8 cellular contexts compared by ENCODE assay signal in the genomic region with DNA sequence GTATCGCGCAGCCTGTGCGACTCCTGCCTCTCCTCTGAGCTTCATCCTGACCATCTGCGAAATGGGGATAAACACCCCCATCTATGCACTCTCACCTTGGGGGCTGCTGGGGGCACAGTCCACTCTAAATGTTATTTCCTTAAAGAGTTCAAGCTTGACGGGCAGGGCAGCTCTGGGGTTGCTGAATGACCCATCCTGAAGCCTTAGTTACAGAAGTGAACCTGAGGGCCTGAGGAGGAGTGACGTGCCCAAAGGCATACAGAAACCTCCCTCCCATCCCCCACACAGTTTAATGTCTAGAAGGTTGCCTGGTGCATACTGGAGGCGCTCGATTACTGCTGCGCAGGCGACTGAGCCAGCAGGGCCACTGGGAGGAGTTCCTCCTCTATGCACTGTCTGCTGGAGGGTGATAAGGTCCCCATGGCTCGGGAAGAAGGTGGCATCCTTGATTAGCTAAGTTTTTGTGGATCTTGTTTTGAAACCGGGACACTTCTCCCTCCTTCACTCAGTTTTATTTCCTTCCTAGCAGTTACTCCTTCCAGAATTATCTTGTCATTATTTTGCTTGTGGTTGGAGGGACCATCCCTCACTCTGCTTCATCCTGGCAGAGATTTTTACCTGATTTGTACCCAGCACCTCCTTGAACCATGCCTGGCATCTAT. TPM values are rescaled to one million over a fixed set of nuclear protein-coding genes. Genes with fewer than 3 reads are reported as not detected.
A peak's percentile ranks its signal among the peaks of the same experiment; 100 is the strongest.
DNase-seq lines count a peak whose midpoint lies in the region; ATAC-seq and TF ChIP-seq lines count a peak whose summit lies in the region.

No MANE protein-coding gene starts in this region.

- ATAC-seq in HG02970 (IDR thresholded peaks at IDR 0.05; ENCODE audit: low FRiP score, unreplicated experiment): peak; percentile 35

- H3K27ac Mint-ChIP-seq in mesothelial cell of epicardium: peak overlapping the region; percentile 71

- TF ChIP-seq CTCF in mesothelial cell of epicardium (IDR thresholded peaks at IDR 0.05; ENCODE audit: unreplicated experiment): no peak

- no peaks in the 10 kb centered on the region for H3K9me3 Mint-ChIP-seq in mesothelial cell of epicardium

- H3K27me3 Mint-ChIP-seq in mesothelial cell of epicardium (ENCODE audit: low read depth): no peaks in the 10 kb centered on the region

- H3K4me3 Mint-ChIP-seq in mesothelial cell of epicardium: peak overlapping the region; percentile 72

- no peaks in the 10 kb centered on the region for H3K36me3 Mint-ChIP-seq in mesothelial cell of epicardium

- peaks cover 10% of the 10 kb centered on the region for H3K4me1 Mint-ChIP-seq in mesothelial cell of epicardium

- peak; percentile 59 for DNase-seq in activated gamma-delta T cell treated with Interleukin-2 at 50 U/mL for 16 hours
- no peak for DNase-seq in activated gamma-delta T cell (lab: John Stamatoyannopoulos, UW)
- peak; percentile 76 for DNase-seq in NCI-H510A (lab: John Stamatoyannopoulos, UW)
- DNase-seq in activated CD4-positive, alpha-beta T cell treated with anti-CD3 and anti-CD28 coated beads for 48 hours: peak; percentile 86
- peak; percentile 70 for DNase-seq in effector CD4-positive, alpha-beta T cell
- no peak for DNase-seq in mesothelial cell of epicardium (ENCODE audit: low spot score in 2 of 2, unreplicated experiment in 2 of 2)
- peak; percentile 82 for DNase-seq in stimulated activated CD8-positive, alpha-beta memory T cell treated with anti-CD3 and anti-CD28 coated beads, Interleukin-4, amount 100 ng/mL, for 48 hours

RNA-seq across cellular contexts. Expression of a gene that starts 0.6 kb away (rescaled TPM):
- total RNA-seq in mesothelial cell of epicardium: 245 to 250 TPM (median 247 TPM) in 3 replicates

RNA-seq across cellular contexts. Expression of a gene that starts 13.7 kb away (rescaled TPM):
- 79.7 to 82.2 TPM (median 80.3 TPM) in 3 replicates for total RNA-seq in mesothelial cell of epicardium

RNA-seq across cellular contexts. Expression of a gene that starts 22.1 kb away (rescaled TPM):
- 16.4 to 19.2 TPM (median 18.7 TPM) in 3 replicates for total RNA-seq in mesothelial cell of epicardium

RNA-seq across cellular contexts. Expression of a gene that starts 27.7 kb away (rescaled TPM):
- total RNA-seq in mesothelial cell of epicardium: 846 to 875 TPM (median 857 TPM) in 3 replicates

RNA-seq across cellular contexts. Expression of a gene that starts 44.7 kb away (rescaled TPM):
- total RNA-seq in mesothelial cell of epicardium: 56.5 to 58.8 TPM (median 58.3 TPM) in 3 replicates

Comparison
In these comparisons a context has a peak if more than half of its experiments do, and no peak if none do; other contexts are left out.
1. DNase-seq: peak in activated gamma-delta T cell treated with Interleukin-2 at 50 U/mL for 16 hours (single experiment), NCI-H510A (single experiment), activated CD4-positive, alpha-beta T cell treated with anti-CD3 and anti-CD28 coated beads for 48 hours (single experiment), effector CD4-positive, alpha-beta T cell (single experiment) and stimulated activated CD8-positive, alpha-beta memory T cell treated with anti-CD3 and anti-CD28 coated beads, Interleukin-4, amount 100 ng/mL, for 48 hours (single experiment); none in activated gamma-delta T cell (single experiment) and mesothelial cell of epicardium (0 of 2).